ENCODE assay signal across 24 cellular contexts in genomic region chr11:46747150-46747549, GRCh38. TPM values are rescaled to one million over a fixed set of nuclear protein-coding genes. Genes with fewer than 3 reads are reported as not detected.
"Had no signal": no experiment of that assay in that cellular context is flagged by ENCODE, and none has a peak within 500 bp of the region (broad histone marks: within the 10 kb centered on the region; RNA-seq: fewer than 3 reads in every experiment).

No MANE protein-coding gene starts in this region.

- H3K9ac ChIP-seq: KMS-11 had no signal

- H3K4me1 Mint-ChIP-seq: IgD-negative memory B cell had no signal

- DNase-seq: Kasumi-1, MM.1S, NCI-H1092 treated with DMSO at 0.1 percent for 48 hours, NCI-H1436, NCI-H187, NCI-H2029, NCI-H2081 treated with DMSO at 0.1 percent for 48 hours, NCI-H2171, NCI-H345, NCI-H446 treated with DMSO at 0.1 percent for 48 hours, NCI-H510A treated with DMSO at 0.1 percent for 48 hours, NCI-H526 treated with DMSO at 0.1 percent for 48 hours, NCI-H774, Right ventricle myocardium superior, RPMI8226, SIG-M5 had no signal

- FAIRE-seq: K562, RCC 7860 had no signal

- H3K9me3 ChIP-seq: SJSA1 had no signal

- H3K4me3 ChIP-seq: K562, SJSA1, SK-N-MC had no signal

- H3K4me2 ChIP-seq: KMS-11 had no signal

- H3K27ac ChIP-seq: KMS-11, SJSA1, SK-N-MC had no signal

- ATAC-seq: K562 had no signal

- H3K4me3 Mint-ChIP-seq: IgD-negative memory B cell had no signal

- H3K9me3 Mint-ChIP-seq: IgD-negative memory B cell had no signal

- H3K27me3 ChIP-seq: SJSA1 had no signal

- H3K27me3 Mint-ChIP-seq: IgD-negative memory B cell had no signal

- H3K4me1 ChIP-seq: SJSA1 had no signal

RNA-seq across cellular contexts. Expression of gene F2, which starts 28.1 kb away (rescaled TPM):
- total RNA-seq: HT1080, M059J, SJSA1 had no signal
- polyA plus RNA-seq: IgD-negative memory B cell, K562 had no signal
